Comparison of ENCODE assay signal across 8 cellular contexts in the genomic region with DNA sequence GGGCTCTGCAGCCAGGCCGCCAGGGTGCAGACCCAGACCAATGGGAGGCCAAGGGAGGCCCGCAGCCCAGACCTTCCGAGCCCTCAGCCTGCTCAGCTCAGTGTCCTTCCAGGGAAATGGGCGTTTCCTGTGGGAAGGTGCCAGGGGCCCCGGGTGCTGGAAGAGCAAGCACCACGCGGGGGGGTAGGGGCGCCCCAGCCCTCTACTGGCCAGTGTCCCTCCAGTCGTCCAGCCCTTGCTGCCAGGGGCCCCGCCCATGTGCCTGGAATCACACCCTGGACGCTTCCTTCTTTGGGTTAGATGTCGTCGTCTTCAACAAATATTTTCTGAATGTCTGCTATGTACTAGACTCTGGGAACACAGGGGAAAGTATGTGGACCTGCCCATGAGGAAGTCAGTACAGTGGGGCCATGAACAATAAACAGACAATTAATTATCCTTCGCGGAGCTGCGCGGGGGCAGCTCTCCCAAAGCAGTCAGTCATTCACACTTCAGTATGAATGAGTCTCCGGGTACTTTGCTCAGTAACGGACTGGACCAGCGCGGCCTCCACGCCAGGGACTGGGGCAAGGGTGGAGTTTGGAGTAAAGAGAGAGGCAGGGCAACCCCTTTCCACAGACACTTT.
DNase-seq lines count a peak whose midpoint lies in the region; ATAC-seq lines count a peak whose summit lies in the region.
"Had no signal": no experiment of that assay in that cellular context is flagged by ENCODE, and none has a peak within 500 bp of the region (broad histone marks: within the 10 kb centered on the region; RNA-seq: fewer than 3 reads in every experiment).

No MANE protein-coding gene starts in this region.

- H3K4me3 ChIP-seq in mucosa of rectum (ENCODE audit: low read length in 2 of 2) = no peak overlapping the region

- no peaks in the 10 kb centered on the region for H3K9me3 ChIP-seq in mucosa of rectum (ENCODE audit: control insufficient read depth in 2 of 2, low read length in 2 of 2)

- peak overlapping the region; percentile 80 for H3K27ac ChIP-seq in epithelial cell of prostate
- H3K27ac ChIP-seq in mucosa of rectum (ENCODE audit: low read depth in 2 of 2, low read length in 2 of 2) = peak overlapping the region; percentile 74 to 76

- peaks cover 0 to 4% of the 10 kb centered on the region in 2 donors for H3K36me3 ChIP-seq in mucosa of rectum (ENCODE audit: control insufficient read depth in 2 of 2, insufficient read depth in 2 of 2, low read length in 2 of 2)

- H3K4me1 ChIP-seq in mucosa of rectum (ENCODE audit: control insufficient read depth in 2 of 2, insufficient read depth in 2 of 2, low read length in 2 of 2) = peaks cover 5 to 11% of the 10 kb centered on the region in 2 donors

- H3K9ac ChIP-seq in mucosa of rectum (ENCODE audit: low read depth in 1 of 2, low read length in 2 of 2) = peak overlapping the region in 1 of 2 donors; percentile 24

- no peak for ATAC-seq in HG02938 (IDR thresholded peaks at IDR 0.05; ENCODE audit: unreplicated experiment)
- ATAC-seq: activated T-helper 17 cell treated with anti-CD3 and anti-CD28 coated beads, Interleukin-2, amount 50 U/mL, for 72 hours had no signal

- H3K27me3 ChIP-seq in mucosa of rectum (ENCODE audit: control insufficient read depth in 2 of 2, insufficient read depth in 2 of 2, low read length in 2 of 2) = no peaks in the 10 kb centered on the region

- DNase-seq in MV-4-11 (lab: John Stamatoyannopoulos, UW) (peak; percentile 14), epithelial cell of prostate (ENCODE audit: low read depth, low spot score) (no peak), ureter (ENCODE audit: low spot score) (peak; percentile 94), T-helper 2 cell (no peak), NCI-H1417 (lab: John Stamatoyannopoulos, UW) (no peak)

Comparison
In these comparisons a context has a peak if more than half of its experiments do, and no peak if none do; other contexts are left out.
1. DNase-seq: peak in MV-4-11 (single experiment) and ureter (single experiment); none in epithelial cell of prostate (single experiment), T-helper 2 cell (0 of 5) and NCI-H1417 (0 of 3).